ENCODE assay signal across 8 cellular contexts in genomic region chr1:35577071-35577998, GRCh38. TPM values are rescaled to one million over a fixed set of nuclear protein-coding genes. Genes with fewer than 3 reads are reported as not detected.
DNase-seq lines count a peak whose midpoint lies in the region; ATAC-seq lines count a peak whose summit lies in the region.

No MANE protein-coding gene starts in this region.

- H3K27me3 ChIP-seq in iPS-18a (ENCODE audit: control insufficient read depth, insufficient read depth, low read length) = peaks cover 75% of the 10 kb centered on the region

- H3K36me3 ChIP-seq in iPS-18a (ENCODE audit: control insufficient read depth, low read depth, low read length) = no peaks in the 10 kb centered on the region

- ATAC-seq in GM19452 (IDR thresholded peaks at IDR 0.05; ENCODE audit: unreplicated experiment) = peak; percentile 77
- ATAC-seq in HG03469 (IDR thresholded peaks at IDR 0.05; ENCODE audit: unreplicated experiment) = no peak

- DNase-seq in NOMO-1 (lab: John Stamatoyannopoulos, UW; ENCODE audit: unreplicated experiment in 2 of 2) (peak; percentile 69 to 80), HT-29 (ENCODE audit: low spot score) (no peak), NCI-H2196 (lab: John Stamatoyannopoulos, UW; ENCODE audit: unreplicated experiment) (no peak)
- peak; percentile 56 for DNase-seq in activated naive CD4-positive, alpha-beta T cell treated with anti-CD3 and anti-CD28 coated beads, Interleukin-2, amount 50 U/mL, for 16 hours
- DNase-seq in stimulated activated CD4-positive, alpha-beta T cell treated with anti-CD3 and anti-CD28 coated beads, Interleukin-1b, Interleukin-23, amount 100 ng/mL, for 48 hours = peak; percentile 58

- H3K4me3 ChIP-seq in iPS-18a (ENCODE audit: low read length) = peak overlapping the region; percentile 50

- H3K9me3 ChIP-seq in iPS-18a (ENCODE audit: control insufficient read depth, low read depth, low read length) = no peaks in the 10 kb centered on the region

- no peak overlapping the region for H3K9ac ChIP-seq in iPS-18a (ENCODE audit: low read length)

- no peak overlapping the region for H3K27ac ChIP-seq in iPS-18a (ENCODE audit: low read length)

- peaks cover 4% of the 10 kb centered on the region for H3K4me1 ChIP-seq in iPS-18a (ENCODE audit: control insufficient read depth, low read depth, low read length)

RNA-seq across cellular contexts. Expression of gene TFAP2E, which starts 4.2 kb away (rescaled TPM):
- total RNA-seq in HT-29 (2014; rRNA removed; shearing (Covaris generic)) = 0.05 and 0.28 TPM in 2 replicates

RNA-seq across cellular contexts. Expression of gene NCDN, which starts 19.7 kb away (rescaled TPM):
- total RNA-seq in HT-29 (2014; rRNA removed; shearing (Covaris generic)) = 42.4 and 50.9 TPM in 2 replicates

RNA-seq across cellular contexts. Expression of gene KIAA0319L, which starts 20.1 kb away (rescaled TPM):
- total RNA-seq in HT-29 (2014; rRNA removed; shearing (Covaris generic)) = 33.9 and 34.1 TPM in 2 replicates

Comparison
In these comparisons a context has a peak if more than half of its experiments do, and no peak if none do; other contexts are left out.
1. DNase-seq: peak in NOMO-1 (2 of 2), activated naive CD4-positive, alpha-beta T cell treated with anti-CD3 and anti-CD28 coated beads, Interleukin-2, amount 50 U/mL, for 16 hours (single experiment) and stimulated activated CD4-positive, alpha-beta T cell treated with anti-CD3 and anti-CD28 coated beads, Interleukin-1b, Interleukin-23, amount 100 ng/mL, for 48 hours (single experiment); none in HT-29 (single experiment) and NCI-H2196 (single experiment).